Comparison of ENCODE assay signal across 10 cellular contexts in the genomic region with DNA sequence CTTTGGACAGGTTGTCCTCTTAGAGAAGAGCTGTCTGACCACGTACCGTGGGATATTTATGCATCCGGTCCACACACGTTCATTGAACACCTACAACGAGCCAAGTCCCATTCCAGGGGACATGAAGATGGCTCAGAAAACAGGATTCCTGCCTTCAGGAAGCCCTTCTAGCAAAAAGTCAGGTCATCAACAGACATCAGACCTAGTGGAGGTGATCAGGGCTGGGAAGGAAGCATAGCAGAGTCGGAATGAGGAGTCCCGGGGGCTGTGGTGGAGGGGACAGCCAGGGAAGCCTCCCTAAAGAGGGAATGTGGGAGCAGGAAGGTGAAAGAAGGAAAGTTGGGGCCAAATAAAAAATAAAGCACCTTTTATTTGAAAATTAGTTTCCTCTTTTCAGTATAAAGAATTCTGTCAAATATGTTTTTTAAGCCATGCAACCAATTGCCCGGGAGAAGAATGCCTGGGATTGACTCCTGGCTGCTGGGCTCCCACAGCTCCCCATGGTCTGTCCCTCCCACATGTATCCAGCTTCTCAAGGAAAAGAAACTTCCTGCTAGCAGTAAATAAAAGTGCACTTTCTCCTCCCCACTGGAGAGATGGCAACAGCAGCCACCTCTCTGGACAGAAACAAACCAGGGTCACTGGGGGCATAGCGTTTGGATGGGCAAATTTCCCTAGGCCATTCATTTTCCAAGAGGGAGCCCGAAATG.
DNase-seq lines count a peak whose midpoint lies in the region; ATAC-seq, FAIRE-seq and TF ChIP-seq lines count a peak whose summit lies in the region.
"Had no signal": no experiment of that assay in that cellular context is flagged by ENCODE, and none has a peak within 500 bp of the region (broad histone marks: within the 10 kb centered on the region; RNA-seq: fewer than 3 reads in every experiment).

No MANE protein-coding gene starts in this region.

- ATAC-seq in Right ventricle myocardium superior (ENCODE audit: poor library complexity) = no peak
- ATAC-seq in HG02798 (IDR thresholded peaks at IDR 0.05; ENCODE audit: poor library complexity, unreplicated experiment) = no peak

- no peak for FAIRE-seq in H54 (lab: Jason Lieb, UNC)

- H3K36me3 Mint-ChIP-seq in progenitor cell of endocrine pancreas (ENCODE audit: insufficient read depth) = no peaks in the 10 kb centered on the region
- no peaks in the 10 kb centered on the region for H3K36me3 Mint-ChIP-seq in Calu3 (ENCODE audit: insufficient read depth, unreplicated experiment)

- no peak overlapping the region for H3K4me3 ChIP-seq in left ventricle myocardium inferior

- DNase-seq in left ventricle myocardium inferior (peak; percentile 6), Right ventricle myocardium superior (no peak), ecto neural progenitor cell (ENCODE audit: low spot score) (peak; percentile 17), progenitor cell of endocrine pancreas (ENCODE audit: low spot score, unreplicated experiment) (no peak), Calu3 (no peak), H54 (ENCODE audit: insufficient read length, low spot score) (no peak), amygdala (lab: John Stamatoyannopoulos, UW) (no peak)
- DNase-seq: DMS79 treated with DMSO at 0.1 percent for 48 hours, Karpas-422 had no signal

- CTCF ChIA-PET in Calu3 (lab: Charles Lee) = no interaction called here

- H3K36me3 ChIP-seq in left ventricle myocardium inferior = no peaks in the 10 kb centered on the region

- H3K9me3 ChIP-seq in left ventricle myocardium inferior (replicated peaks) = no peaks in the 10 kb centered on the region

- BruUV-seq in Calu3 (replicated peaks; lab: Mats Ljungman, UMichigan) = no TSS peak

- H3K27me3 Mint-ChIP-seq in progenitor cell of endocrine pancreas (no peaks in the 10 kb centered on the region), Calu3 (ENCODE audit: unreplicated experiment) (no peaks in the 10 kb centered on the region)

- no peaks in the 10 kb centered on the region for H3K27me3 ChIP-seq in left ventricle myocardium inferior (ENCODE audit: low read depth)

- intact Hi-C loops in left ventricle myocardium inferior (cut with micrococcal nuclease) = no loop called here
- intact Hi-C loops in Right ventricle myocardium superior (cut with DNase I) = no loop called here
- intact Hi-C loops in Calu3 (cut with micrococcal nuclease; ENCODE audit: unreplicated experiment) = no loop called here

- H3K4me1 ChIP-seq in left ventricle myocardium inferior = peaks cover 79% of the 10 kb centered on the region

- TF ChIP-seq CTCF in left ventricle myocardium inferior (IDR thresholded peaks at IDR 0.05; ENCODE audit: borderline replicate concordance) (no peak), progenitor cell of endocrine pancreas (IDR thresholded peaks at IDR 0.05; ENCODE audit: unreplicated experiment) (no peak), Calu3 (IDR thresholded peaks at IDR 0.05; ENCODE audit: unreplicated experiment) (no peak)

- no peak for TF ChIP-seq POLR2A in H54 (IDR thresholded peaks at IDR 0.05; ENCODE audit: low read depth, low read length)

- peak overlapping the region; percentile 83 for H3K27ac ChIP-seq in left ventricle myocardium inferior (replicated peaks)

- H3K9me3 Mint-ChIP-seq in progenitor cell of endocrine pancreas (ENCODE audit: low read depth) (no peaks in the 10 kb centered on the region), Calu3 (ENCODE audit: low read depth, unreplicated experiment) (no peaks in the 10 kb centered on the region)

- no peak overlapping the region for H3K4me3 Mint-ChIP-seq in progenitor cell of endocrine pancreas (ENCODE audit: low read depth)
- H3K4me3 Mint-ChIP-seq in Calu3 (ENCODE audit: low read depth, unreplicated experiment) = no peak overlapping the region

- H3K27ac Mint-ChIP-seq in progenitor cell of endocrine pancreas (peak overlapping the region; percentile 21), Calu3 (ENCODE audit: unreplicated experiment) (no peak overlapping the region)

- H3K4me1 Mint-ChIP-seq in progenitor cell of endocrine pancreas (ENCODE audit: low read depth) = peaks cover 3% of the 10 kb centered on the region
- peaks cover 17% of the 10 kb centered on the region for H3K4me1 Mint-ChIP-seq in Calu3 (ENCODE audit: low read depth, unreplicated experiment)

Comparison
In these comparisons a context has a peak if more than half of its experiments do, and no peak if none do; other contexts are left out.
1. DNase-seq: peak in left ventricle myocardium inferior (single experiment) and ecto neural progenitor cell (single experiment); none in Right ventricle myocardium superior (single experiment), progenitor cell of endocrine pancreas (single experiment), Calu3 (single experiment), H54 (single experiment) and amygdala (0 of 56).